30 cellular contexts compared by ENCODE assay signal in genomic region chr11:118417801-118418200, GRCh38. TPM values are rescaled to one million over a fixed set of nuclear protein-coding genes. Genes with fewer than 3 reads are reported as not detected.
A peak's percentile ranks its signal among the peaks of the same experiment; 100 is the strongest.
DNase-seq lines count a peak whose midpoint lies in the region; ATAC-seq and TF ChIP-seq lines count a peak whose summit lies in the region.
"Had no signal": no experiment of that assay in that cellular context is flagged by ENCODE, and none has a peak within 500 bp of the region (broad histone marks: within the 10 kb centered on the region; RNA-seq: fewer than 3 reads in every experiment).

No MANE protein-coding gene starts in this region.

- peak overlapping the region; percentile 13; the same call in 1 of the 2 replicates for H3K4me2 ChIP-seq in PC-9
- H3K4me2 ChIP-seq: A549, SK-N-SH had no signal

- H3K9me3 Mint-ChIP-seq in nephron (no peaks in the 10 kb centered on the region), CD14-positive monocyte (no peaks in the 10 kb centered on the region)
- H3K9me3 Mint-ChIP-seq: activated naive CD8-positive, alpha-beta T cell treated with anti-CD3 and anti-CD28 coated beads for 36 hours; activated T-cell treated with anti-CD3 and anti-CD28 coated beads, Interleukin-2, amount 50 U/mL, for 4 hours; CD4-positive, alpha-beta T cell; natural killer cell treated with Interleukin-12 subunit alpha and Interleukin-12 subunit beta and Interleukin-15 and Interleukin-18, amount 100 ng/mL, for 72 hours had no signal

- ATAC-seq in GM18867 (IDR thresholded peaks at IDR 0.05; ENCODE audit: unreplicated experiment), result no peak
- ATAC-seq: A549; activated T-cell treated with anti-CD3 and anti-CD28 coated beads, Interleukin-2, amount 50 U/mL, for 4 hours; GM12878; mucosa of descending colon; natural killer cell treated with Interleukin-12 subunit alpha and Interleukin-12 subunit beta and Interleukin-15 and Interleukin-18, amount 100 ng/mL, for 72 hours; Right ventricle myocardium inferior; stimulated activated naive CD8-positive, alpha-beta T cell treated with anti-CD3 and anti-CD28 coated beads, Interleukin-15, Interleukin-2, amounts not matched to agents 100 U/mL and 50 U/mL, for 24 hours had no signal

- no peak overlapping the region for H3K4me3 ChIP-seq in PC-9
- peak overlapping the region; percentile 9 for H3K4me3 ChIP-seq in epithelial cell of proximal tubule (ENCODE audit: low read depth, low read length)
- no peak overlapping the region for H3K4me3 ChIP-seq in lower leg skin (ENCODE audit: low read depth, poor library complexity, severe bottlenecking)
- H3K4me3 ChIP-seq: A549, cardiac muscle cell, GM12878, lung, mucosa of descending colon, skin epidermis had no signal

- H4K20me1 ChIP-seq in PC-9 (ENCODE audit: insufficient read depth), result no peaks in the 10 kb centered on the region

- H3K36me3 Mint-ChIP-seq in nephron (ENCODE audit: low read depth), result no peaks in the 10 kb centered on the region
- H3K36me3 Mint-ChIP-seq in CD14-positive monocyte, result peaks cover 0 to 9% of the 10 kb centered on the region in 2 donors
- H3K36me3 Mint-ChIP-seq: activated naive CD8-positive, alpha-beta T cell treated with anti-CD3 and anti-CD28 coated beads for 36 hours; natural killer cell treated with Interleukin-12 subunit alpha and Interleukin-12 subunit beta and Interleukin-15 and Interleukin-18, amount 100 ng/mL, for 72 hours had no signal

- CTCF ChIA-PET in PC-9 (lab: Charles Lee), result interaction anchor here (1.2 kb wide), 1 partner anchor 141 kb away, joined by 8 read pairs; no protein-coding TSS in a partner anchor

- H3K27ac ChIP-seq in PC-9, result peak overlapping the region; percentile 13
- H3K27ac ChIP-seq: A549, cardiac muscle cell, skin epidermis had no signal

- no peaks in the 10 kb centered on the region for H3K36me3 ChIP-seq in PC-9 (ENCODE audit: low read depth)
- H3K36me3 ChIP-seq: cardiac muscle cell had no signal

- TF ChIP-seq CTCF in PC-9 (conservative IDR thresholded peaks at IDR 0.05) (no peak), epithelial cell of proximal tubule (conservative IDR thresholded peaks at IDR 0.05; ENCODE audit: low read depth, low read length) (no peak), nephron (IDR thresholded peaks at IDR 0.05; ENCODE audit: unreplicated experiment in 3 of 3) (no peak), CD14-positive monocyte (IDR thresholded peaks at IDR 0.05) (no peak), lower leg skin (IDR thresholded peaks at IDR 0.05) (no peak)

- intact Hi-C loops in PC-9 (cut with micrococcal nuclease; ENCODE audit: unreplicated experiment) (no loop called here), CD14-positive monocyte (cut with micrococcal nuclease) (no loop called here), lower leg skin (cut with DNase I; ENCODE audit: low total_unique reads) (no loop called here)

- H3K79me2 ChIP-seq in PC-9 (ENCODE audit: low read depth), result no peaks in the 10 kb centered on the region

- no peaks in the 10 kb centered on the region for H3K9me3 ChIP-seq in PC-9 (ENCODE audit: insufficient read depth, low read depth)
- H3K9me3 ChIP-seq: A549, mucosa of descending colon, SK-N-SH had no signal

- no peaks in the 10 kb centered on the region for H3K27me3 ChIP-seq in PC-9 (ENCODE audit: insufficient read depth, low read depth)
- H3K27me3 ChIP-seq: cardiac muscle cell had no signal

- peaks cover 32% of the 10 kb centered on the region for H3K4me1 ChIP-seq in PC-9 (replicated peaks; ENCODE audit: insufficient read depth)

- H3F3A ChIP-seq in PC-9 (ENCODE audit: insufficient read depth, low read depth), result peaks cover 38% of the 10 kb centered on the region

- H3K4me3 Mint-ChIP-seq in nephron (peak overlapping the region in 1 of 3 experiments; percentile 19), CD14-positive monocyte (no peak overlapping the region)
- H3K4me3 Mint-ChIP-seq: activated naive CD8-positive, alpha-beta T cell treated with anti-CD3 and anti-CD28 coated beads for 36 hours; activated T-cell treated with anti-CD3 and anti-CD28 coated beads, Interleukin-2, amount 50 U/mL, for 4 hours; CD4-positive, alpha-beta T cell; natural killer cell treated with Interleukin-12 subunit alpha and Interleukin-12 subunit beta and Interleukin-15 and Interleukin-18, amount 100 ng/mL, for 72 hours had no signal

- H3K27me3 Mint-ChIP-seq in nephron (ENCODE audit: low read depth) (no peaks in the 10 kb centered on the region), CD14-positive monocyte (ENCODE audit: low read depth in 3 of 3) (peaks cover 0 to 8% (median 0%) of the 10 kb centered on the region in 3 donors)
- H3K27me3 Mint-ChIP-seq: activated naive CD8-positive, alpha-beta T cell treated with anti-CD3 and anti-CD28 coated beads for 36 hours; CD4-positive, alpha-beta T cell; natural killer cell treated with Interleukin-12 subunit alpha and Interleukin-12 subunit beta and Interleukin-15 and Interleukin-18, amount 100 ng/mL, for 72 hours had no signal

- H3K9me2 ChIP-seq in PC-9 (ENCODE audit: insufficient read depth), result no peaks in the 10 kb centered on the region
- H3K9me2 ChIP-seq: SK-N-SH had no signal

- TF ChIP-seq POLR2A in lower leg skin (IDR thresholded peaks at IDR 0.05), result no peak

- BruUV-seq in PC-9 (replicated peaks; lab: Mats Ljungman, UMichigan), result no TSS peak

- H3K27ac Mint-ChIP-seq in nephron, result peak overlapping the region; percentile 37 to 60 (median 41)
- H3K27ac Mint-ChIP-seq in CD14-positive monocyte, result no peak overlapping the region
- H3K27ac Mint-ChIP-seq: activated naive CD8-positive, alpha-beta T cell treated with anti-CD3 and anti-CD28 coated beads for 36 hours; CD4-positive, alpha-beta T cell; natural killer cell treated with Interleukin-12 subunit alpha and Interleukin-12 subunit beta and Interleukin-15 and Interleukin-18, amount 100 ng/mL, for 72 hours had no signal

- DNase-seq in ELR (ENCODE audit: low read depth), result peak; percentile 37
- DNase-seq in PC-9, result peak in 1 of 2 experiments; percentile 81
- DNase-seq in epithelial cell of proximal tubule (ENCODE audit: low read depth), result peak; percentile 70
- DNase-seq in CD14-positive monocyte (ENCODE audit: low spot score), result no peak
- DNase-seq in stimulated activated CD4-positive, alpha-beta T cell treated with anti-CD3 and anti-CD28 coated beads, Interleukin-2, amount 100 ng/mL, for 48 hours, result no peak
- DNase-seq in lower leg skin (ENCODE audit: low spot score in 2 of 2), result no peak
- DNase-seq: activated gamma-delta T cell; activated naive CD8-positive, alpha-beta T cell treated with anti-CD3 and anti-CD28 coated beads for 36 hours; activated T-cell treated with anti-CD3 and anti-CD28 coated beads, Interleukin-2, amount 50 U/mL, for 4 hours; AML-193; aorta; CD4-positive, alpha-beta T cell; effector CD4-positive, alpha-beta T cell; glutamatergic neuron; KBM-7; mucosa of descending colon; NCI-H1105 treated with DMSO at 0.1 percent for 48 hours; NCI-H1930; NCI-H510A treated with DMSO at 0.1 percent for 48 hours; SK-N-SH; stimulated activated naive CD8-positive, alpha-beta T cell treated with anti-CD3 and anti-CD28 coated beads, Interleukin-15, Interleukin-2, amounts not matched to agents 100 U/mL and 50 U/mL, for 24 hours had no signal

- WGBS in lower leg skin, 2 donors, result 73 to 78% methylated on average over 4 of the region's 4 CpGs

- POLR2A ChIA-PET in PC-9 (lab: Charles Lee; ENCODE audit: unreplicated experiment), result no interaction called here

- H3K4me1 Mint-ChIP-seq in nephron, result no peaks in the 10 kb centered on the region
- H3K4me1 Mint-ChIP-seq in CD14-positive monocyte, result no peaks in the 10 kb centered on the region
- H3K4me1 Mint-ChIP-seq: activated naive CD8-positive, alpha-beta T cell treated with anti-CD3 and anti-CD28 coated beads for 36 hours had no signal

- H2AFZ ChIP-seq in PC-9, result no peak overlapping the region

RNA-seq across cellular contexts. Expression of gene ATP5MG, which starts 16.4 kb away (rescaled TPM):
- total RNA-seq in PC-9 (2021), result 240 and 248 TPM in 2 replicates
- total RNA-seq in epithelial cell of proximal tubule, result 82.7 and 86.8 TPM in 2 replicates
- 100 to 1,000 TPM; 648 to 688 TPM for polyA plus RNA-seq in CD14-positive monocyte
- total RNA-seq in lower leg skin, result 10 to 100 TPM; 26.7 to 83.6 (median 44.8) TPM

RNA-seq across cellular contexts. Expression of gene KMT2A, which starts 18.5 kb away (rescaled TPM):
- total RNA-seq in PC-9 (2021) (78.7 and 80.3 TPM in 2 replicates), epithelial cell of proximal tubule (27.2 and 42.1 TPM in 2 replicates), lower leg skin (10 to 100 TPM; 57.8 to 94.6 (median 63.6) TPM)
- polyA plus RNA-seq in CD14-positive monocyte, result 1 to 10 TPM; 3.3 to 3.5 TPM

RNA-seq across cellular contexts. Expression of gene UBE4A, which starts 58.4 kb away (rescaled TPM):
- total RNA-seq in PC-9 (2021), result 24.9 and 30.9 TPM in 2 replicates
- 27.3 and 39.3 TPM in 2 replicates for total RNA-seq in epithelial cell of proximal tubule
- 10 to 100 TPM; 22.7 to 33.9 TPM for polyA plus RNA-seq in CD14-positive monocyte
- 10 to 100 TPM; 40.3 to 46.1 (median 44.4) TPM for total RNA-seq in lower leg skin

Comparison
In these comparisons a context has a peak if more than half of its experiments do, and no peak if none do; other contexts are left out.
1. DNase-seq: peak in ELR (single experiment) and epithelial cell of proximal tubule (single experiment); none in CD14-positive monocyte (single experiment), stimulated activated CD4-positive, alpha-beta T cell treated with anti-CD3 and anti-CD28 coated beads, Interleukin-2, amount 100 ng/mL, for 48 hours (0 of 2) and lower leg skin (0 of 2).
2. H3K27ac Mint-ChIP-seq: peak in nephron (3 of 3); none in CD14-positive monocyte (0 of 7).